In genomic region chr1:16351994-16352841, GRCh38 we compare ENCODE assay signal across 1 cellular context.
TF ChIP-seq lines count a peak whose summit lies in the region.

TSS of gene FBXO42 (minus strand) at chr1:16352480. CDS start at chr1:16315418, 37,062 bp downstream.

TF ChIP-seq in HEK293, 187 proteins besides CTCF, POLR2A, EP300 and RAD21 (continued from another document):
- TF ChIP-seq, protein P1, sequence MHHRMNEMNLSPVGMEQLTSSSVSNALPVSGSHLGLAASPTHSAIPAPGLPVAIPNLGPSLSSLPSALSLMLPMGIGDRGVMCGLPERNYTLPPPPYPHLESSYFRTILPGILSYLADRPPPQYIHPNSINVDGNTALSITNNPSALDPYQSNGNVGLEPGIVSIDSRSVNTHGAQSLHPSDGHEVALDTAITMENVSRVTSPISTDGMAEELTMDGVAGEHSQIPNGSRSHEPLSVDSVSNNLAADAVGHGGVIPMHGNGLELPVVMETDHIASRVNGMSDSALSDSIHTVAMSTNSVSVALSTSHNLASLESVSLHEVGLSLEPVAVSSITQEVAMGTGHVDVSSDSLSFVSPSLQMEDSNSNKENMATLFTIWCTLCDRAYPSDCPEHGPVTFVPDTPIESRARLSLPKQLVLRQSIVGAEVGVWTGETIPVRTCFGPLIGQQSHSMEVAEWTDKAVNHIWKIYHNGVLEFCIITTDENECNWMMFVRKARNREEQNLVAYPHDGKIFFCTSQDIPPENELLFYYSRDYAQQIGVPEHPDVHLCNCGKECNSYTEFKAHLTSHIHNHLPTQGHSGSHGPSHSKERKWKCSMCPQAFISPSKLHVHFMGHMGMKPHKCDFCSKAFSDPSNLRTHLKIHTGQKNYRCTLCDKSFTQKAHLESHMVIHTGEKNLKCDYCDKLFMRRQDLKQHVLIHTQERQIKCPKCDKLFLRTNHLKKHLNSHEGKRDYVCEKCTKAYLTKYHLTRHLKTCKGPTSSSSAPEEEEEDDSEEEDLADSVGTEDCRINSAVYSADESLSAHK (tag by site-specific recombination; IDR thresholded peaks at IDR 0.05) = 0 out of 2 replicates have a peak, but pooled peaks have one; percentile 15
- TF ChIP-seq SETDB1 (IDR thresholded peaks at IDR 0.05; ENCODE audit: insufficient read length, low read length) (no peak), ZNF837 (tag by site-specific recombination; IDR thresholded peaks at IDR 0.05) (no peak), KLF7 (tag by site-specific recombination; IDR thresholded peaks at IDR 0.05; ENCODE audit: borderline replicate concordance) (0 out of 2 replicates have a peak, but pooled peaks have one; percentile 26), ZNF221 (tag by site-specific recombination; IDR thresholded peaks at IDR 0.05; ENCODE audit: borderline replicate concordance) (0 out of 2 replicates have a peak, but pooled peaks have one; percentile 52), ZNF202 (tag by site-specific recombination; IDR thresholded peaks at IDR 0.05; ENCODE audit: borderline replicate concordance) (no peak), YY2 (tag by site-specific recombination; IDR thresholded peaks at IDR 0.05) (peak; percentile 86), ZNF843 (tag by site-specific recombination; IDR thresholded peaks at IDR 0.05) (0 out of 2 replicates have a peak, but pooled peaks have one; percentile 24), ZNF214 (tag by site-specific recombination; IDR thresholded peaks at IDR 0.05; ENCODE audit: borderline replicate concordance) (no peak), ZNF658 (tag by site-specific recombination; IDR thresholded peaks at IDR 0.05) (no peak), ZBTB21 (tag by site-specific recombination; IDR thresholded peaks at IDR 0.05) (no peak), GFI1B (tag by site-specific recombination; IDR thresholded peaks at IDR 0.05) (no peak), ZNF623 (tag by site-specific recombination; IDR thresholded peaks at IDR 0.05) (no peak), ZNF747 (tag by site-specific recombination; IDR thresholded peaks at IDR 0.05) (no peak), ZNF23 (tag by site-specific recombination; IDR thresholded peaks at IDR 0.05; ENCODE audit: borderline replicate concordance) (no peak), ZNF639 (tag by site-specific recombination; IDR thresholded peaks at IDR 0.05) (peak; percentile 1; the same call in 1 of the 2 replicates), ZNF391 (tag by site-specific recombination; IDR thresholded peaks at IDR 0.05; ENCODE audit: borderline replicate concordance, low read depth) (peak; percentile 56; the same call in 1 of the 2 replicates), ZNF423 (tag by site-specific recombination; IDR thresholded peaks at IDR 0.05) (no peak), KLF1 (tag by site-specific recombination; IDR thresholded peaks at IDR 0.05) (peak; percentile 20; the same call in 1 of the 2 replicates), ZNF174 (tag by site-specific recombination; IDR thresholded peaks at IDR 0.05) (no peak), ZNF48 (tag by site-specific recombination; IDR thresholded peaks at IDR 0.05) (no peak), ZNF555 (tag by site-specific recombination; conservative IDR thresholded peaks at IDR 0.05) (no peak), ZBTB17 (tag by site-specific recombination; IDR thresholded peaks at IDR 0.05) (peak; percentile 47), ZNF302 (tag by site-specific recombination; IDR thresholded peaks at IDR 0.05; ENCODE audit: low read depth) (no peak), RBAK (tag by site-specific recombination; IDR thresholded peaks at IDR 0.05) (no peak), ZNF621 (tag by site-specific recombination; IDR thresholded peaks at IDR 0.05) (no peak), HIC1 (tag by site-specific recombination; IDR thresholded peaks at IDR 0.05) (peak; percentile 98), OSR2 (tag by site-specific recombination; IDR thresholded peaks at IDR 0.05) (0 out of 2 replicates have a peak, but pooled peaks have one; percentile 9), ZNF791 (tag by site-specific recombination; IDR thresholded peaks at IDR 0.05) (no peak), ZNF404 (tag by site-specific recombination; IDR thresholded peaks at IDR 0.05) (no peak), ZNF311 (tag by site-specific recombination; IDR thresholded peaks at IDR 0.05; ENCODE audit: borderline replicate concordance) (no peak), ZNF157 (tag by site-specific recombination; IDR thresholded peaks at IDR 0.05) (no peak), ZNF830 (tag by site-specific recombination; IDR thresholded peaks at IDR 0.05; ENCODE audit: low read depth) (no peak), ZSCAN30 (tag by site-specific recombination; IDR thresholded peaks at IDR 0.05) (peak; percentile 63; the same call in 1 of the 2 replicates), SCRT2 (tag by site-specific recombination; IDR thresholded peaks at IDR 0.05) (no peak), ZNF548 (tag by site-specific recombination; IDR thresholded peaks at IDR 0.05) (no peak), ZNF416 (tag by site-specific recombination; IDR thresholded peaks at IDR 0.05) (no peak), ZNF37A (tag by site-specific recombination; IDR thresholded peaks at IDR 0.05) (no peak), ZNF571 (tag by site-specific recombination; IDR thresholded peaks at IDR 0.05) (no peak), KLF9 (tag by site-specific recombination; IDR thresholded peaks at IDR 0.05; ENCODE audit: low read depth) (peak; percentile 26; the same call in 1 of the 2 replicates), GLIS2 (tag by site-specific recombination; IDR thresholded peaks at IDR 0.05) (peak; percentile 60), ZBTB1 (tag by site-specific recombination; IDR thresholded peaks at IDR 0.05) (no peak)
- TF ChIP-seq, protein P2, sequence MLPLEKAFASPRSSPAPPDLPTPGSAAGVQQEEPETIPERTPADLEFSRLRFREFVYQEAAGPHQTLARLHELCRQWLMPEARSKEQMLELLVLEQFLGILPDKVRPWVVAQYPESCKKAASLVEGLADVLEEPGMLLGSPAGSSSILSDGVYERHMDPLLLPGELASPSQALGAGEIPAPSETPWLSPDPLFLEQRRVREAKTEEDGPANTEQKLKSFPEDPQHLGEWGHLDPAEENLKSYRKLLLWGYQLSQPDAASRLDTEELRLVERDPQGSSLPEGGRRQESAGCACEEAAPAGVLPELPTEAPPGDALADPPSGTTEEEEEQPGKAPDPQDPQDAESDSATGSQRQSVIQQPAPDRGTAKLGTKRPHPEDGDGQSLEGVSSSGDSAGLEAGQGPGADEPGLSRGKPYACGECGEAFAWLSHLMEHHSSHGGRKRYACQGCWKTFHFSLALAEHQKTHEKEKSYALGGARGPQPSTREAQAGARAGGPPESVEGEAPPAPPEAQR (tag by site-specific recombination; IDR thresholded peaks at IDR 0.05) = no peak
- TF ChIP-seq, protein P3, sequence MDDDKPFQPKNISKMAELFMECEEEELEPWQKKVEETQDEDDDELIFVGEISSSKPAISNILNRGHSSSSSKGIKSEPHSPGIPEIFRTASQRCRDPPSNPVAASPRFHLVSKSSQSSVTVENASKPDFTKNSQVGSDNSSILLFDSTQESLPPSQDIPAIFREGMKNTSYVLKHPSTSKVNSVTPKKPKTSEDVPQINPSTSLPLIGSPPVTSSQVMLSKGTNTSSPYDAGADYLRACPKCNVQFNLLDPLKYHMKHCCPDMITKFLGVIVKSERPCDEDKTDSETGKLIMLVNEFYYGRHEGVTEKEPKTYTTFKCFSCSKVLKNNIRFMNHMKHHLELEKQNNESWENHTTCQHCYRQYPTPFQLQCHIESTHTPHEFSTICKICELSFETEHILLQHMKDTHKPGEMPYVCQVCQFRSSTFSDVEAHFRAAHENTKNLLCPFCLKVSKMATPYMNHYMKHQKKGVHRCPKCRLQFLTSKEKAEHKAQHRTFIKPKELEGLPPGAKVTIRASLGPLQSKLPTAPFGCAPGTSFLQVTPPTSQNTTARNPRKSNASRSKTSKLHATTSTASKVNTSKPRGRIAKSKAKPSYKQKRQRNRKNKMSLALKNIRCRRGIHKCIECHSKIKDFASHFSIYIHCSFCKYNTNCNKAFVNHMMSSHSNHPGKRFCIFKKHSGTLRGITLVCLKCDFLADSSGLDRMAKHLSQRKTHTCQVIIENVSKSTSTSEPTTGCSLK (tag by site-specific recombination; IDR thresholded peaks at IDR 0.05) = no peak
- TF ChIP-seq, protein P4, sequence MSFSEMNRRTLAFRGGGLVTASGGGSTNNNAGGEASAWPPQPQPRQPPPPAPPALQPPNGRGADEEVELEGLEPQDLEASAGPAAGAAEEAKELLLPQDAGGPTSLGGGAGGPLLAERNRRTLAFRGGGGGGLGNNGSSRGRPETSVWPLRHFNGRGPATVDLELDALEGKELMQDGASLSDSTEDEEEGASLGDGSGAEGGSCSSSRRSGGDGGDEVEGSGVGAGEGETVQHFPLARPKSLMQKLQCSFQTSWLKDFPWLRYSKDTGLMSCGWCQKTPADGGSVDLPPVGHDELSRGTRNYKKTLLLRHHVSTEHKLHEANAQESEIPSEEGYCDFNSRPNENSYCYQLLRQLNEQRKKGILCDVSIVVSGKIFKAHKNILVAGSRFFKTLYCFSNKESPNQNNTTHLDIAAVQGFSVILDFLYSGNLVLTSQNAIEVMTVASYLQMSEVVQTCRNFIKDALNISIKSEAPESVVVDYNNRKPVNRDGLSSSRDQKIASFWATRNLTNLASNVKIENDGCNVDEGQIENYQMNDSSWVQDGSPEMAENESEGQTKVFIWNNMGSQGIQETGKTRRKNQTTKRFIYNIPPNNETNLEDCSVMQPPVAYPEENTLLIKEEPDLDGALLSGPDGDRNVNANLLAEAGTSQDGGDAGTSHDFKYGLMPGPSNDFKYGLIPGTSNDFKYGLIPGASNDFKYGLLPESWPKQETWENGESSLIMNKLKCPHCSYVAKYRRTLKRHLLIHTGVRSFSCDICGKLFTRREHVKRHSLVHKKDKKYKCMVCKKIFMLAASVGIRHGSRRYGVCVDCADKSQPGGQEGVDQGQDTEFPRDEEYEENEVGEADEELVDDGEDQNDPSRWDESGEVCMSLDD (tag by site-specific recombination; IDR thresholded peaks at IDR 0.05) = peak; percentile 39; the same call in 1 of the 2 replicates
